In the genomic region with DNA sequence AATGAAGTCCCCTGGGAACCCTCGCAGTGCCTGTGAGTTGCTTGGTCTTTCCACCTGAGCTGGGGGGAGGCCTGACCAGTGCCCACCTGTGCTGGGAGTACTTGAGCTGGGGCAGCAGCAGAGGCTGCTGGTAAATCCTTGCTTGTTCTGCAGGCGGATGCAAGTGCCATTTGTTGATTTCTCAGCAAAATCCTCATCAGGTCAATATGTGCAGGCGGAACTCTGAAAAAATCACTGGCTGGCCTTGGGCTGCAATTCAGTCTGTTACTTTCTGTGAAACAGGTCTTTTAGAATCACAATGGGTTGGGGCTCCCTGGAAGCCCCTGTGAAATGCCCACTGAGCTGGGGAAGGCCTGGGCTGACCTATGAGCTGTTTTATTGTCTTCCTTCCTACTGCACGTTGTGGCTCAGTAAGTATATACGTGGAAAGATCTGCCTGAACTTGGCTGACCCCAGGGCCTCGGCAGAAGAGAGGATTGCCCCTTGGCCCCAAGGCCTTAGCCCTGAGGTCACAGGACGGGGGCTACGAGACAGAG, we compare ENCODE assay signal across 26 cellular contexts.
"Had no signal": no experiment of that assay in that cellular context is flagged by ENCODE, and none has a peak within 500 bp of the region (broad histone marks: within the 10 kb centered on the region; RNA-seq: fewer than 3 reads in every experiment).

No MANE protein-coding gene starts in this region.

- H3K4me3 Mint-ChIP-seq: activated naive CD4-positive, alpha-beta T cell treated with anti-CD3 and anti-CD28 coated beads for 36 hours; activated naive CD8-positive, alpha-beta T cell treated with anti-CD3 and anti-CD28 coated beads for 36 hours; natural killer cell treated with Interleukin-12 subunit alpha and Interleukin-12 subunit beta and Interleukin-15 and Interleukin-18, amount 100 ng/mL, for 72 hours; stimulated activated naive B cell treated with anti-CD40 and anti-IgM and Interleukin-4, amounts not matched to agents 10 μg/mL and 1 μg/mL and 100 μg/mL, for 72 hours had no signal

- H3K9me3 ChIP-seq: body of pancreas, mucosa of descending colon, upper lobe of right lung had no signal

- H3K9me3 Mint-ChIP-seq: activated naive CD4-positive, alpha-beta T cell treated with anti-CD3 and anti-CD28 coated beads for 36 hours; natural killer cell treated with Interleukin-12 subunit alpha and Interleukin-12 subunit beta and Interleukin-15 and Interleukin-18, amount 100 ng/mL, for 72 hours had no signal

- DNase-seq: activated CD4-positive, alpha-beta T cell treated with anti-CD3 and anti-CD28 coated beads for 48 hours; activated CD4-positive, alpha-beta T cell treated with anti-CD3 and anti-CD28 coated beads, Interleukin-2, amount 50 U/mL, for 48 hours; activated CD8-positive, alpha-beta memory T cell treated with anti-CD3 and anti-CD28 coated beads for 24 hours; activated effector memory CD4-positive, alpha-beta T cell treated with Interleukin-2 at 50 U/mL for 16 hours; activated naive CD4-positive, alpha-beta T cell treated with anti-CD3 and anti-CD28 coated beads for 36 hours; activated naive CD8-positive, alpha-beta T cell treated with anti-CD3 and anti-CD28 coated beads for 36 hours; aorta; body of pancreas; effector CD8-positive, alpha-beta T cell; gastrocnemius medialis; kidney glomerular epithelial cell; left lung; mesendoderm; mucosa of descending colon; occipital lobe; right cardiac atrium; stimulated activated CD4-positive, alpha-beta T cell treated with anti-CD3 and anti-CD28 coated beads, Interleukin-15, amount 100 ng/mL, for 24 hours; stimulated activated CD4-positive, alpha-beta T cell treated with anti-CD3 and anti-CD28 coated beads, Interleukin-2, amount 100 ng/mL, for 24 hours; stimulated activated naive B cell treated with anti-CD40 and anti-IgM and Interleukin-4, amounts not matched to agents 10 μg/mL and 1 μg/mL and 100 μg/mL, for 72 hours; tibial artery; upper lobe of right lung had no signal

- H3K4me1 ChIP-seq: adrenal gland, body of pancreas, gastrocnemius medialis, left lung, suprapubic skin, tibial artery, upper lobe of right lung had no signal

- H2AFZ ChIP-seq: hepatocyte had no signal

- H3K27me3 Mint-ChIP-seq: activated naive CD8-positive, alpha-beta T cell treated with anti-CD3 and anti-CD28 coated beads for 36 hours; stimulated activated naive B cell treated with anti-CD40 and anti-IgM and Interleukin-4, amounts not matched to agents 10 μg/mL and 1 μg/mL and 100 μg/mL, for 72 hours had no signal

- H3K4me1 Mint-ChIP-seq: activated naive CD8-positive, alpha-beta T cell treated with anti-CD3 and anti-CD28 coated beads for 36 hours; stimulated activated naive B cell treated with anti-CD40 and anti-IgM and Interleukin-4, amounts not matched to agents 10 μg/mL and 1 μg/mL and 100 μg/mL, for 72 hours had no signal

- H3K27ac ChIP-seq: adrenal gland, body of pancreas, gastrocnemius medialis, hepatocyte, left lung, suprapubic skin, tibial artery, upper lobe of right lung had no signal

- H3K79me2 ChIP-seq: hepatocyte had no signal

- H3K36me3 ChIP-seq: adrenal gland, gastrocnemius medialis, left lung, suprapubic skin, tibial artery, upper lobe of right lung had no signal

- H3K27ac Mint-ChIP-seq: activated naive CD4-positive, alpha-beta T cell treated with anti-CD3 and anti-CD28 coated beads for 36 hours; activated naive CD8-positive, alpha-beta T cell treated with anti-CD3 and anti-CD28 coated beads for 36 hours; natural killer cell treated with Interleukin-12 subunit alpha and Interleukin-12 subunit beta and Interleukin-15 and Interleukin-18, amount 100 ng/mL, for 72 hours; stimulated activated naive B cell treated with anti-CD40 and anti-IgM and Interleukin-4, amounts not matched to agents 10 μg/mL and 1 μg/mL and 100 μg/mL, for 72 hours had no signal

- H3K27me3 ChIP-seq: adrenal gland, body of pancreas, gastrocnemius medialis, hepatocyte, left lung, suprapubic skin, tibial artery, upper lobe of right lung had no signal

- H3K36me3 Mint-ChIP-seq: activated naive CD8-positive, alpha-beta T cell treated with anti-CD3 and anti-CD28 coated beads for 36 hours; stimulated activated naive B cell treated with anti-CD40 and anti-IgM and Interleukin-4, amounts not matched to agents 10 μg/mL and 1 μg/mL and 100 μg/mL, for 72 hours had no signal

- H3K4me3 ChIP-seq: adrenal gland, body of pancreas, gastrocnemius medialis, hepatocyte, left lung, lung, mucosa of descending colon, suprapubic skin, tibial artery, upper lobe of right lung had no signal

- H3K4me2 ChIP-seq: hepatocyte had no signal
